Comparison of ENCODE assay signal across 8 cellular contexts in the genomic region with DNA sequence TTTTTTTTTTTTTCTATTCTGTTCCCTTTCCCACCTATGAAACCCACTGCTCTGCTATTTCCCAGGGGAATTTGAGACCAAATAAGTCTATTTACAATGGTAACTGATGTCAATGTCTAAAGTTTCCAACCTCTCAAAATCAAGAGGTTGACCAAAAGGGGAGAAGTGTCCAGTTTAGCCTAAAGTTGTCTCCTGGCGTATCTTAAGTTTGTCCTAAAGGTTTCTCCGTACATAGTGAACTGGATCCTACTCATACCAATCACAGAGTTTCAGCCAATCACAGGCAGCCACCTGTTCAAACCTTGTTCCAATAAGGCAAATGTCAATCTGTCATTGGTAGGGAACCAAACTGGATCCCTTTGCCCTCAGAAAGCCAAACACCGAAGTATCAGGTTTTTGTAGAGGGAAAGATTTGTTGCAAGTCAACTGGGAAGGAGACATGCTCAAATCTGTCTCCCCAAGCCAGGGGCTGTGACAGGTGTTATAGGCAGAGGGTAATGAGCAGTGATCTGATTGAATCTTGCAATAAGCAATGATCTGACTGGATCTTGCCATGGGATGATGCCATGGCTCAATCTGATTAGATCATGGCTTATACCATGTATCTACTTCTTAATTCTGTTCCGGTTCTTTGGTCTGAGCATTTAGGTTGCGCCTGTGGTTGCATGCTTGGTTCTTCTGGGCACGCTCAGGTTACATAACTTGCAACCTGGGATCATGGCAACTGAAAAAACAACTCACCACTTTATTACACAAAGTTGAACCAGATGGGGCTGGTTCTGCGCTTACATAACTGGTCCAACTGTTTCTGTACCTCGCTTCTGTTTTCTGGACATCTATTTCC. TPM values are rescaled to one million over a fixed set of nuclear protein-coding genes. Genes with fewer than 3 reads are reported as not detected.
DNase-seq lines count a peak whose midpoint lies in the region; TF ChIP-seq lines count a peak whose summit lies in the region.

No MANE protein-coding gene starts in this region.

- H3K4me3 ChIP-seq in MG63: peak overlapping the region; percentile 62

- no peaks in the 10 kb centered on the region for H3K9me3 Mint-ChIP-seq in T-helper 2 cell treated with Interferon-gamma antibody and Interleukin-4, amounts not matched to agents 5 μg/mL and 100 μg/mL, for 36 hours
- no peaks in the 10 kb centered on the region for H3K9me3 Mint-ChIP-seq in neural crest cell

- H3K4me3 Mint-ChIP-seq in T-helper 2 cell treated with Interferon-gamma antibody and Interleukin-4, amounts not matched to agents 5 μg/mL and 100 μg/mL, for 36 hours: peak overlapping the region; percentile 95
- peak overlapping the region; percentile 96 for H3K4me3 Mint-ChIP-seq in neural crest cell

- peaks cover 56% of the 10 kb centered on the region for H3K4me1 Mint-ChIP-seq in T-helper 2 cell treated with Interferon-gamma antibody and Interleukin-4, amounts not matched to agents 5 μg/mL and 100 μg/mL, for 36 hours (ENCODE audit: low read depth)
- peaks cover 28% of the 10 kb centered on the region for H3K4me1 Mint-ChIP-seq in neural crest cell

- peaks cover 5% of the 10 kb centered on the region for H3K36me3 Mint-ChIP-seq in T-helper 2 cell treated with Interferon-gamma antibody and Interleukin-4, amounts not matched to agents 5 μg/mL and 100 μg/mL, for 36 hours (ENCODE audit: low read depth)
- peaks cover 2% of the 10 kb centered on the region for H3K36me3 Mint-ChIP-seq in neural crest cell (ENCODE audit: low read depth)

- H3K27me3 ChIP-seq in MG63: no peaks in the 10 kb centered on the region

- TF ChIP-seq POLR2A in erythroblast (IDR thresholded peaks at IDR 0.05; ENCODE audit: low read length): no peak

- H3K9me3 ChIP-seq in MG63: peaks cover 1% of the 10 kb centered on the region; the same call in 1 of the 2 replicates

- peak overlapping the region; percentile 94 for H3K27ac Mint-ChIP-seq in T-helper 2 cell treated with Interferon-gamma antibody and Interleukin-4, amounts not matched to agents 5 μg/mL and 100 μg/mL, for 36 hours
- H3K27ac Mint-ChIP-seq in neural crest cell (ENCODE audit: unreplicated experiment): peak overlapping the region; percentile 94

- DNase-seq in G401 (ENCODE audit: low spot score) (peak; percentile 86), MG63 (no peak), erythroblast (lab: John Stamatoyannopoulos, UW) (peak; percentile 50 to 57), neural crest cell (ENCODE audit: low read depth, low spot score) (no peak), KG1 (lab: John Stamatoyannopoulos, UW) (no peak), NCI-H1092 (lab: John Stamatoyannopoulos, UW) (no peak), posterior vena cava (ENCODE audit: low spot score) (no peak)
- DNase-seq in T-helper 2 cell treated with Interferon-gamma antibody and Interleukin-4, amounts not matched to agents 5 μg/mL and 100 μg/mL, for 36 hours (ENCODE audit: low spot score): peak; percentile 13

- in situ Hi-C loops in G401 (cut with HindIII; ENCODE audit: low sequenced_read_pairs): no loop called here

- intact Hi-C loops in posterior vena cava (cut with DNase I): no loop called here

- peaks cover 8% of the 10 kb centered on the region for H3K36me3 ChIP-seq in MG63

- no peak for TF ChIP-seq CTCF in neural crest cell (conservative IDR thresholded peaks at IDR 0.05)

- no peaks in the 10 kb centered on the region for H3K27me3 Mint-ChIP-seq in T-helper 2 cell treated with Interferon-gamma antibody and Interleukin-4, amounts not matched to agents 5 μg/mL and 100 μg/mL, for 36 hours (ENCODE audit: low read depth)
- H3K27me3 Mint-ChIP-seq in neural crest cell (ENCODE audit: low read depth): no peaks in the 10 kb centered on the region

RNA-seq across cellular contexts. Expression of a gene that starts 1.1 kb away (rescaled TPM):
- 15.5 and 16.6 TPM in 2 replicates for total RNA-seq in G401 (2014; rRNA removed; shearing (Covaris generic))
- 11.3 and 22.9 TPM in 2 replicates for total RNA-seq in MG63 (2014; rRNA removed; shearing (Covaris generic); ENCODE audit: low replicate concordance)
- total RNA-seq in neural crest cell (25.8 and 26.0 TPM in 2 replicates), posterior vena cava (10 to 100 TPM; 21.6 to 31.2 TPM)

RNA-seq across cellular contexts. Expression of a gene that starts 41.0 kb away (rescaled TPM):
- not detected in 2 replicates for total RNA-seq in G401 (2014; rRNA removed; shearing (Covaris generic))
- not detected in 2 replicates for total RNA-seq in MG63 (2014; rRNA removed; shearing (Covaris generic); ENCODE audit: low replicate concordance)
- total RNA-seq in neural crest cell (not detected in 2 replicates), posterior vena cava (1 to 10 TPM in 1 of 2 donors, under 1 TPM in 1; 0.79 to 1.1 TPM)

RNA-seq across cellular contexts. Expression of a gene that starts 59.8 kb away (rescaled TPM):
- not detected in 2 replicates for total RNA-seq in G401 (2014; rRNA removed; shearing (Covaris generic))
- not detected in 2 replicates for total RNA-seq in MG63 (2014; rRNA removed; shearing (Covaris generic); ENCODE audit: low replicate concordance)
- total RNA-seq in neural crest cell (not detected in 2 replicates), posterior vena cava (1 to 10 TPM; 1.1 to 3.7 TPM)

Comparison
In these comparisons a context has a peak if more than half of its experiments do, and no peak if none do; other contexts are left out.
1. DNase-seq: peak in G401 (single experiment), T-helper 2 cell treated with Interferon-gamma antibody and Interleukin-4, amounts not matched to agents 5 μg/mL and 100 μg/mL, for 36 hours (single experiment) and erythroblast (2 of 2); none in MG63 (single experiment), neural crest cell (single experiment), KG1 (single experiment), NCI-H1092 (single experiment) and posterior vena cava (single experiment).